In genomic region chr1:231527586-231528174, GRCh38 we compare ENCODE assay signal across 8 cellular contexts. TPM values are rescaled to one million over a fixed set of nuclear protein-coding genes. Genes with fewer than 3 reads are reported as not detected.
DNase-seq lines count a peak whose midpoint lies in the region; ATAC-seq and TF ChIP-seq lines count a peak whose summit lies in the region.

No MANE protein-coding gene starts in this region.

- DNase-seq in NCI-H2171 treated with DMSO at 0.1 percent for 48 hours (lab: John Stamatoyannopoulos, UW) (peak; percentile 31), NCI-H2171 (lab: John Stamatoyannopoulos, UW) (no peak), PC-9 (no peak), osteoblast (ENCODE audit: insufficient read length, low spot score, missing footprints) (no peak), DMS79 (lab: John Stamatoyannopoulos, UW) (no peak), OCI-M1 (lab: John Stamatoyannopoulos, UW) (no peak)

- peak overlapping the region; percentile 93 for H2AFZ ChIP-seq in PC-9
- peak overlapping the region; percentile 95 for H2AFZ ChIP-seq in osteoblast (ENCODE audit: low read length)

- CTCF ChIA-PET in PC-9 (lab: Charles Lee) = no interaction called here

- POLR2A ChIA-PET in PC-9 (lab: Charles Lee; ENCODE audit: unreplicated experiment) = no interaction called here

- TF ChIP-seq CTCF in PC-9 (conservative IDR thresholded peaks at IDR 0.05) (no peak), osteoblast (IDR thresholded peaks at IDR 0.05; ENCODE audit: extremely low read depth, low read depth, low read length) (no peak)

- H3K4me3 ChIP-seq in PC-9 = peak overlapping the region; percentile 91
- H3K4me3 ChIP-seq in esophagus (ENCODE audit: low read depth in 1 of 2, low read length in 2 of 2) = peak overlapping the region; percentile 68 to 81
- H3K4me3 ChIP-seq in osteoblast (ENCODE audit: insufficient read depth, low read length) = peak overlapping the region; percentile 81

- no peaks in the 10 kb centered on the region for H3K9me2 ChIP-seq in PC-9 (ENCODE audit: insufficient read depth)

- peak overlapping the region; percentile 83; the same call in 1 of the 2 replicates for H3K27ac ChIP-seq in PC-9
- H3K27ac ChIP-seq in esophagus (ENCODE audit: low read depth in 2 of 2, low read length in 1 of 2) = peak overlapping the region; percentile 86 to 88
- peak overlapping the region; percentile 97 for H3K27ac ChIP-seq in osteoblast (ENCODE audit: low read depth, low read length)

- no TSS peak for BruUV-seq in PC-9 (replicated peaks; lab: Mats Ljungman, UMichigan)

- peaks cover 15% of the 10 kb centered on the region; the same call in 1 of the 2 replicates for H3F3A ChIP-seq in PC-9 (ENCODE audit: insufficient read depth, low read depth)

- H3K36me3 ChIP-seq in PC-9 (ENCODE audit: low read depth) (0 out of 2 replicates have a peak, but pooled peaks cover 8% of the 10 kb centered on the region), esophagus (ENCODE audit: control insufficient read depth in 2 of 2, insufficient read depth in 2 of 2, low read length in 1 of 2) (peaks cover 0 to 2% of the 10 kb centered on the region in 2 donors), osteoblast (ENCODE audit: insufficient read depth, low read length) (peaks cover 4% of the 10 kb centered on the region)

- intact Hi-C loops in PC-9 (cut with micrococcal nuclease; ENCODE audit: unreplicated experiment) = loop anchor here (1.0 to 5.0 kb wide), 4 partner anchors 99 to 285 kb away; partner anchors contain the start of genes DISC1, EGLN1 and GNPAT

- H3K27me3 ChIP-seq in PC-9 (ENCODE audit: insufficient read depth, low read depth) (no peaks in the 10 kb centered on the region), esophagus (ENCODE audit: control insufficient read depth in 1 of 2, insufficient read depth in 2 of 2, low read length in 2 of 2) (no peaks in the 10 kb centered on the region), osteoblast (ENCODE audit: insufficient read depth, low read length) (no peaks in the 10 kb centered on the region)

- H3K79me2 ChIP-seq in PC-9 (ENCODE audit: low read depth) (peaks cover 38% of the 10 kb centered on the region), osteoblast (ENCODE audit: insufficient read depth, low read length) (peaks cover 37% of the 10 kb centered on the region)

- H4K20me1 ChIP-seq in PC-9 (ENCODE audit: insufficient read depth) (no peaks in the 10 kb centered on the region), osteoblast (ENCODE audit: insufficient read depth, low read length) (peaks cover 5% of the 10 kb centered on the region)

- H3K9me3 ChIP-seq in PC-9 (ENCODE audit: insufficient read depth, low read depth) = no peaks in the 10 kb centered on the region
- no peaks in the 10 kb centered on the region for H3K9me3 ChIP-seq in esophagus (ENCODE audit: control insufficient read depth in 2 of 2, insufficient read depth in 1 of 2, low read depth in 1 of 2, low read length in 1 of 2)
- H3K9me3 ChIP-seq in osteoblast (ENCODE audit: low read depth, low read length) = no peaks in the 10 kb centered on the region

- peak; percentile 21 for ATAC-seq in HG02759 (IDR thresholded peaks at IDR 0.05; ENCODE audit: unreplicated experiment)

- H3K4me1 ChIP-seq in PC-9 (replicated peaks; ENCODE audit: insufficient read depth) (peaks cover 20% of the 10 kb centered on the region), esophagus (ENCODE audit: control insufficient read depth in 2 of 2, insufficient read depth in 2 of 2, low read length in 1 of 2) (peaks cover 3 to 5% of the 10 kb centered on the region in 2 donors), osteoblast (ENCODE audit: insufficient read depth, low read length) (peaks cover 19% of the 10 kb centered on the region)

- H3K4me2 ChIP-seq in PC-9 = peak overlapping the region; percentile 94
- peak overlapping the region; percentile 91 for H3K4me2 ChIP-seq in osteoblast (ENCODE audit: insufficient read depth, low read length)

- WGBS in esophagus, 2 donors = 53 to 56% methylated on average over 15 of the region's 15 CpGs

RNA-seq across cellular contexts. Expression of gene TSNAX, which starts 0.8 kb away (rescaled TPM):
- 23.5 and 32.1 TPM in 2 replicates for total RNA-seq in PC-9 (2021)
- 10 to 100 TPM in 1 of 2 donors, 1 to 10 TPM in 1; 5.8 to 15.9 TPM for polyA plus RNA-seq in esophagus
- total RNA-seq in osteoblast = 44.5 TPM in 2 replicates
